ENCODE assay signal across 13 cellular contexts in the genomic region with DNA sequence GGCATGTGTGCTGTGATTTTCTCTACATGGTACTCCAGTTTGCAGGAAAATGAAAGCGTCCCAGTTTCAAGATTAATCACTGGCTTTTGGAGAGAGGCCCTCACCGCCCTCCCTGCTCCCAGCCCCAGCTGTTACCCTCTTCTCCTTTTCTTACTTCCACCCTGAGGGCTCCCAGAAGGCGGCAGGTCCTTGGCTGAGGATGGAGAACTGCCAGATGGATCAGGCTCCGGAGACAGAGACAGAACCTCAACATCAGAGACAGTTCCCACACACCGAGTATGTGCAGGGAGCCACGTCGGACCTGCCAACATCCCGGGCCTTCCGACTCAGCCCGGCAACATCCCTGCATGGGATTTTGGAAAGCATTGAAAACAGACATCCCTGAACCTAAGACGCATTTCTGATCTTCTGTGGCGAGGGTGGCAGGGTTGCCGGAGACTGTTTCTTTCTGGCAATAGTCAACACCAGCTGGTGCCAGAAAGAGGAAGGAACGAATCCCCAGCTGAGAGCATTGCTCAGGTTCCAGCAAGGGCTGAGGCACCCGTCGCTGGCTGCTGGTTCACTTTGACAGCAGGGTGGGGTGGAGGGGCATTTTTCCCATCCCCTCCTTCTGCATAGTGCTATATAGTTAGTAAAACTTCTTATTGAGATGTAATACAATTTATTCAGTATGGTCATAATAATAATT.
DNase-seq lines count a peak whose midpoint lies in the region; ATAC-seq and TF ChIP-seq lines count a peak whose summit lies in the region.
"Had no signal": no experiment of that assay in that cellular context is flagged by ENCODE, and none has a peak within 500 bp of the region (broad histone marks: within the 10 kb centered on the region; RNA-seq: fewer than 3 reads in every experiment).

No MANE protein-coding gene starts in this region.

- H2AFZ ChIP-seq in fibroblast of lung (ENCODE audit: low read length) = no peak overlapping the region

- H3K4me1 ChIP-seq in BLaER1 treated with 17β-estradiol and CSF1 and Interleukin-3, amounts not matched to agents 10 nM and 100 nM = peaks cover 8 to 52% (median 37%) of the 10 kb centered on the region in 10 experiments
- H3K4me1 ChIP-seq in fibroblast of lung (ENCODE audit: control insufficient read depth, extremely low read depth, insufficient read depth, low read length) (no peaks in the 10 kb centered on the region), endodermal cell (ENCODE audit: control insufficient read depth, insufficient read depth, low read length) (no peaks in the 10 kb centered on the region)

- H3K27me3 Mint-ChIP-seq in osteocyte (ENCODE audit: unreplicated experiment) (no peaks in the 10 kb centered on the region), endodermal cell (ENCODE audit: insufficient read depth) (peaks cover 21% of the 10 kb centered on the region)

- no peak overlapping the region for H3K4me3 Mint-ChIP-seq in osteocyte (ENCODE audit: unreplicated experiment)
- H3K4me3 Mint-ChIP-seq in endodermal cell = no peak overlapping the region
- H3K4me3 Mint-ChIP-seq: activated naive CD8-positive, alpha-beta T cell treated with anti-CD3 and anti-CD28 coated beads, Interleukin-2, amount 10 ng/mL, durations not matched to agents 7 days and 5 days; T-cell had no signal

- H3K27ac ChIP-seq in BLaER1 treated with 17β-estradiol and CSF1 and Interleukin-3, amounts not matched to agents 10 nM and 100 nM = peak overlapping the region in 8 of 11 experiments; percentile 52 to 75 (median 66); a peak in 16 of 22 replicates
- no peak overlapping the region for H3K27ac ChIP-seq in fibroblast of lung (ENCODE audit: insufficient read depth, low read length)
- no peak overlapping the region for H3K27ac ChIP-seq in endodermal cell (ENCODE audit: low read depth, low read length)

- H3K9me3 Mint-ChIP-seq in osteocyte (ENCODE audit: unreplicated experiment) = no peaks in the 10 kb centered on the region
- no peaks in the 10 kb centered on the region for H3K9me3 Mint-ChIP-seq in endodermal cell
- H3K9me3 Mint-ChIP-seq: activated naive CD8-positive, alpha-beta T cell treated with anti-CD3 and anti-CD28 coated beads, Interleukin-2, amount 10 ng/mL, durations not matched to agents 7 days and 5 days had no signal

- H3K4me1 Mint-ChIP-seq in osteocyte (ENCODE audit: unreplicated experiment) (peaks cover 34% of the 10 kb centered on the region), endodermal cell (no peaks in the 10 kb centered on the region)
- H3K4me1 Mint-ChIP-seq: activated naive CD8-positive, alpha-beta T cell treated with anti-CD3 and anti-CD28 coated beads, Interleukin-2, amount 10 ng/mL, durations not matched to agents 7 days and 5 days; T-cell had no signal

- no peak for TF ChIP-seq CTCF in fibroblast of lung (conservative IDR thresholded peaks at IDR 0.05 in 1 of 2, IDR thresholded peaks at IDR 0.05 in 1 of 2; ENCODE audit: low read depth in 1 of 2, low read length in 2 of 2)
- no peak for TF ChIP-seq CTCF in osteocyte (IDR thresholded peaks at IDR 0.05)
- no peak for TF ChIP-seq CTCF in endodermal cell (conservative IDR thresholded peaks at IDR 0.05)

- ATAC-seq in HG02852 (IDR thresholded peaks at IDR 0.05; ENCODE audit: unreplicated experiment) (no peak), GM19351 (IDR thresholded peaks at IDR 0.05; ENCODE audit: unreplicated experiment) (no peak)
- ATAC-seq: T-cell had no signal

- H3K9me3 ChIP-seq in BLaER1 treated with 17β-estradiol and CSF1 and Interleukin-3, amounts not matched to agents 10 nM and 100 nM (replicated peaks in 1 of 11) = peaks cover 0 to 10% (median 4%) of the 10 kb centered on the region in 11 experiments; a peak in 7 of 22 replicates
- no peaks in the 10 kb centered on the region for H3K9me3 ChIP-seq in fibroblast of lung (ENCODE audit: control insufficient read depth, insufficient read depth, low read depth, low read length)
- no peaks in the 10 kb centered on the region for H3K9me3 ChIP-seq in endodermal cell (ENCODE audit: control insufficient read depth, low read length)

- peak overlapping the region in 2 of 10 experiments; percentile 20 to 25; a peak in 1 of 20 replicates for H3K4me3 ChIP-seq in BLaER1 treated with 17β-estradiol and CSF1 and Interleukin-3, amounts not matched to agents 10 nM and 100 nM
- no peak overlapping the region for H3K4me3 ChIP-seq in fibroblast of lung (replicated peaks in 1 of 4; ENCODE audit: control extremely low read depth in 1 of 4, insufficient read depth in 1 of 4, low read depth in 3 of 4, low read length in 4 of 4)
- H3K4me3 ChIP-seq in endodermal cell (ENCODE audit: low read length) = no peak overlapping the region

- peak overlapping the region in 8 of 11 experiments; percentile 4 to 59 (median 54); a peak in 13 of 22 replicates for H3K9ac ChIP-seq in BLaER1 treated with 17β-estradiol and CSF1 and Interleukin-3, amounts not matched to agents 10 nM and 100 nM
- H3K9ac ChIP-seq in fibroblast of lung (ENCODE audit: insufficient read depth, low read length) = no peak overlapping the region
- no peak overlapping the region for H3K9ac ChIP-seq in endodermal cell (ENCODE audit: extremely low read depth, low read length, poor library complexity, severe bottlenecking)

- 86 to 92% methylated on average over 10 to 16 of the region's 16 CpGs for WGBS in endodermal cell (ENCODE audit: insufficient coverage in 1 of 2, insufficient read length in 1 of 2), 2 experiments

- peak; percentile 99 for DNase-seq in NCI-H446 treated with DMSO at 0.1 percent for 48 hours (lab: John Stamatoyannopoulos, UW)
- DNase-seq in fibroblast of lung (ENCODE audit: low read depth in 2 of 2) = peak in 1 of 2 donors; percentile 48
- DNase-seq in osteocyte (ENCODE audit: extremely low spot score, unreplicated experiment) = no peak
- DNase-seq in endodermal cell = no peak
- DNase-seq in COR-L47 (lab: John Stamatoyannopoulos, UW) = no peak
- DNase-seq: activated CD8-positive, alpha-beta memory T cell treated with anti-CD3 and anti-CD28 coated beads for 24 hours; activated naive CD8-positive, alpha-beta T cell treated with anti-CD3 and anti-CD28 coated beads, Interleukin-2, amount 10 ng/mL, durations not matched to agents 7 days and 5 days; HCEC 1CT; NCI-H526 treated with DMSO at 0.1 percent for 48 hours had no signal

- peak overlapping the region; percentile 37 to 82 (median 70) for H3K4me2 ChIP-seq in BLaER1 treated with 17β-estradiol and CSF1 and Interleukin-3, amounts not matched to agents 10 nM and 100 nM
- H3K4me2 ChIP-seq in fibroblast of lung (ENCODE audit: extremely low read depth, insufficient read depth, low read length) = peak overlapping the region; percentile 26

- H3K36me3 Mint-ChIP-seq in osteocyte (ENCODE audit: unreplicated experiment) (peaks cover 2% of the 10 kb centered on the region), endodermal cell (ENCODE audit: low read depth) (no peaks in the 10 kb centered on the region)
- H3K36me3 Mint-ChIP-seq: activated naive CD8-positive, alpha-beta T cell treated with anti-CD3 and anti-CD28 coated beads, Interleukin-2, amount 10 ng/mL, durations not matched to agents 7 days and 5 days; T-cell had no signal

- no peaks in the 10 kb centered on the region for H3K79me2 ChIP-seq in fibroblast of lung (ENCODE audit: control insufficient read depth, insufficient read depth, low read length)

- no peaks in the 10 kb centered on the region for H3K27me3 ChIP-seq in BLaER1 treated with 17β-estradiol and CSF1 and Interleukin-3, amounts not matched to agents 10 nM and 100 nM
- H3K27me3 ChIP-seq in fibroblast of lung (ENCODE audit: control insufficient read depth, insufficient read depth, low read length) (no peaks in the 10 kb centered on the region), endodermal cell (ENCODE audit: control insufficient read depth, insufficient read depth, low read length, poor library complexity, severe bottlenecking) (peaks cover 8% of the 10 kb centered on the region)

- H3K36me3 ChIP-seq in BLaER1 treated with 17β-estradiol and CSF1 and Interleukin-3, amounts not matched to agents 10 nM and 100 nM = no peaks in the 10 kb centered on the region
- no peaks in the 10 kb centered on the region for H3K36me3 ChIP-seq in fibroblast of lung (ENCODE audit: control insufficient read depth, insufficient read depth, low read length)
- H3K36me3 ChIP-seq in endodermal cell (ENCODE audit: control insufficient read depth, insufficient read depth, low read length) = no peaks in the 10 kb centered on the region

- H4K20me1 ChIP-seq in BLaER1 treated with 17β-estradiol and CSF1 and Interleukin-3, amounts not matched to agents 10 nM and 100 nM = no peaks in the 10 kb centered on the region; a peak in 1 of 22 replicates
- H4K20me1 ChIP-seq in fibroblast of lung (ENCODE audit: control insufficient read depth, extremely low read depth, insufficient read depth, low read length) = no peaks in the 10 kb centered on the region

- peak overlapping the region; percentile 56 for H3K27ac Mint-ChIP-seq in osteocyte (ENCODE audit: unreplicated experiment)
- no peak overlapping the region for H3K27ac Mint-ChIP-seq in endodermal cell
- H3K27ac Mint-ChIP-seq: activated naive CD8-positive, alpha-beta T cell treated with anti-CD3 and anti-CD28 coated beads, Interleukin-2, amount 10 ng/mL, durations not matched to agents 7 days and 5 days; T-cell had no signal

Comparison
In these comparisons a context has a peak if more than half of its experiments do, and no peak if none do; other contexts are left out.
1. H3K27ac ChIP-seq: peak in BLaER1 treated with 17β-estradiol and CSF1 and Interleukin-3, amounts not matched to agents 10 nM and 100 nM (8 of 11); none in fibroblast of lung (single experiment) and endodermal cell (single experiment).
2. H3K9ac ChIP-seq: peak in BLaER1 treated with 17β-estradiol and CSF1 and Interleukin-3, amounts not matched to agents 10 nM and 100 nM (8 of 11); none in fibroblast of lung (single experiment) and endodermal cell (single experiment).